In genomic region chr18:35040988-35041751, GRCh38 we compare ENCODE assay signal across 8 cellular contexts. TPM values are rescaled to one million over a fixed set of nuclear protein-coding genes. Genes with fewer than 3 reads are reported as not detected.
DNase-seq lines count a peak whose midpoint lies in the region; ATAC-seq and FAIRE-seq lines count a peak whose summit lies in the region.

MAPRE2 (plus strand) TSS chr18:35041413; CDS start chr18:35041540, 127 bp downstream.

- H3K9me3 Mint-ChIP-seq in activated CD8-positive, alpha-beta memory T cell treated with anti-CD3 and anti-CD28 coated beads, Interleukin-2, amount 10 ng/mL, durations not matched to agents 7 days and 5 days (ENCODE audit: low read depth) = no peaks in the 10 kb centered on the region

- H3K27me3 ChIP-seq in endocrine pancreas (ENCODE audit: control insufficient read depth, insufficient read depth, low read length) (no peaks in the 10 kb centered on the region), mesendoderm (ENCODE audit: insufficient read depth, low read length, poor library complexity) (no peaks in the 10 kb centered on the region)

- H3K23ac ChIP-seq in mesendoderm (ENCODE audit: low read length) = no peak within 1 kb of the TSS

- H3K4me1 Mint-ChIP-seq in activated CD8-positive, alpha-beta memory T cell treated with anti-CD3 and anti-CD28 coated beads, Interleukin-2, amount 10 ng/mL, durations not matched to agents 7 days and 5 days = peaks cover 55% of the 10 kb centered on the region

- DNase-seq in COLO829 (ENCODE audit: low spot score) = peak; percentile 90
- DNase-seq in HTR-8/SVneo (ENCODE audit: insufficient read length, low spot score) = peak; percentile 71
- DNase-seq in NOMO-1 treated with dmso at 0.1 percent for 144 hours (lab: John Stamatoyannopoulos, UW; ENCODE audit: unreplicated experiment) = peak; percentile 88
- DNase-seq in activated CD8-positive, alpha-beta memory T cell treated with anti-CD3 and anti-CD28 coated beads, Interleukin-2, amount 10 ng/mL, durations not matched to agents 7 days and 5 days = peak; percentile 99
- peak; percentile 99 for DNase-seq in mesendoderm
- peak; percentile 99 for DNase-seq in stimulated activated CD8-positive, alpha-beta memory T cell treated with anti-CD3 and anti-CD28 coated beads, Interleukin-15, amount 100 ng/mL, for 1 hour (ENCODE audit: low read depth)

- peaks cover 3% of the 10 kb centered on the region for H3K79me1 ChIP-seq in mesendoderm (ENCODE audit: low read length)

- no peaks in the 10 kb centered on the region for H3K27me3 Mint-ChIP-seq in activated CD8-positive, alpha-beta memory T cell treated with anti-CD3 and anti-CD28 coated beads, Interleukin-2, amount 10 ng/mL, durations not matched to agents 7 days and 5 days

- peak within 1 kb of the TSS; percentile 99 for H3K27ac Mint-ChIP-seq in activated CD8-positive, alpha-beta memory T cell treated with anti-CD3 and anti-CD28 coated beads, Interleukin-2, amount 10 ng/mL, durations not matched to agents 7 days and 5 days

- H2BK120ac ChIP-seq in mesendoderm (ENCODE audit: low read depth, low read length) = no peak within 1 kb of the TSS

- WGBS in mesendoderm (ENCODE audit: extremely low coverage, insufficient coverage, low lambda C conversion rate) = no CpG with 5 or more reads among the region's 52 CpGs

- CTCF ChIA-PET in activated CD8-positive, alpha-beta memory T cell treated with anti-CD3 and anti-CD28 coated beads, Interleukin-2, amount 10 ng/mL, durations not matched to agents 7 days and 5 days (lab: Charles Lee) = interaction anchor here (0.7 to 3.7 kb wide), 13 partner anchors 9 to 345 kb away, joined by 3 to 41 read pairs (median 3); no protein-coding TSS in a partner anchor

- H3K9ac ChIP-seq in endocrine pancreas (ENCODE audit: control insufficient read depth, insufficient read depth, low read length) (peak within 1 kb of the TSS; percentile 32), mesendoderm (ENCODE audit: low read length) (peak within 1 kb of the TSS; percentile 90)

- H3K4me3 Mint-ChIP-seq in activated CD8-positive, alpha-beta memory T cell treated with anti-CD3 and anti-CD28 coated beads, Interleukin-2, amount 10 ng/mL, durations not matched to agents 7 days and 5 days = peak within 1 kb of the TSS; percentile 96

- peak within 1 kb of the TSS; percentile 74 for H3K4me2 ChIP-seq in mesendoderm (ENCODE audit: low read length)

- H2BK5ac ChIP-seq in mesendoderm (ENCODE audit: low read length) = peak within 1 kb of the TSS; percentile 56

- H3K36me3 ChIP-seq in endocrine pancreas (ENCODE audit: control insufficient read depth, insufficient read depth, low read length) (no peaks in the 10 kb centered on the region), mesendoderm (ENCODE audit: control insufficient read depth, insufficient read depth, low read length) (no peaks in the 10 kb centered on the region)

- H3K56ac ChIP-seq in mesendoderm (ENCODE audit: low read length) = peak within 1 kb of the TSS; percentile 98

- peaks cover 2% of the 10 kb centered on the region for H3K79me2 ChIP-seq in mesendoderm (ENCODE audit: control insufficient read depth, insufficient read depth, low read length)

- no peak within 1 kb of the TSS for H3K27ac ChIP-seq in mesendoderm (ENCODE audit: low read depth, low read length)

- no peak for FAIRE-seq in HTR-8/SVneo (lab: Jason Lieb, UNC)

- ATAC-seq in GM21367 (IDR thresholded peaks at IDR 0.05; ENCODE audit: unreplicated experiment) = peak; percentile 63
- ATAC-seq in activated CD8-positive, alpha-beta memory T cell treated with anti-CD3 and anti-CD28 coated beads, Interleukin-2, amount 10 ng/mL, durations not matched to agents 7 days and 5 days = peak; percentile 83

- peaks cover 3% of the 10 kb centered on the region for H3K36me3 Mint-ChIP-seq in activated CD8-positive, alpha-beta memory T cell treated with anti-CD3 and anti-CD28 coated beads, Interleukin-2, amount 10 ng/mL, durations not matched to agents 7 days and 5 days

- no peak within 1 kb of the TSS for H2AK5ac ChIP-seq in mesendoderm (ENCODE audit: low read length)

- no peak within 1 kb of the TSS for H2BK15ac ChIP-seq in mesendoderm (replicated peaks; ENCODE audit: low read depth)

- H4K8ac ChIP-seq in mesendoderm (ENCODE audit: low read depth, low read length) = no peak within 1 kb of the TSS

- no peaks in the 10 kb centered on the region for H3K9me3 ChIP-seq in endocrine pancreas (ENCODE audit: control insufficient read depth, low read length)

- peak within 1 kb of the TSS; percentile 93 for H3K4me3 ChIP-seq in endocrine pancreas (ENCODE audit: control insufficient read depth, insufficient read depth, low read length)
- H3K4me3 ChIP-seq in mesendoderm (ENCODE audit: low read length) = peak within 1 kb of the TSS; percentile 92

- no peak within 1 kb of the TSS for H4K5ac ChIP-seq in mesendoderm (ENCODE audit: low read length)

- H3K18ac ChIP-seq in mesendoderm (ENCODE audit: low read length) = no peak within 1 kb of the TSS

- no peak within 1 kb of the TSS for H3K4ac ChIP-seq in mesendoderm (ENCODE audit: low read depth, low read length)

- H3K4me1 ChIP-seq in endocrine pancreas (ENCODE audit: control insufficient read depth, insufficient read depth, low read length) (peaks cover 15% of the 10 kb centered on the region), mesendoderm (ENCODE audit: control insufficient read depth, low read depth, low read length) (peaks cover 10% of the 10 kb centered on the region)

RNA-seq across cellular contexts. Expression of gene MAPRE2, which starts in this region (rescaled TPM):
- total RNA-seq in activated CD8-positive, alpha-beta memory T cell treated with anti-CD3 and anti-CD28 coated beads, Interleukin-2, amount 10 ng/mL, durations not matched to agents 7 days and 5 days = 10 to 100 TPM; 40.2 to 49.0 TPM
- polyA plus RNA-seq in mesendoderm (2013, experiment 1 of 2) = 26.0 TPM
- 25.5 TPM for polyA plus RNA-seq in mesendoderm (2013, experiment 2 of 2)
